In genomic region chr7:12211054-12212050, GRCh38 we compare ENCODE assay signal across 8 cellular contexts. TPM values are rescaled to one million over a fixed set of nuclear protein-coding genes. Genes with fewer than 3 reads are reported as not detected.
A peak's percentile ranks its signal among the peaks of the same experiment; 100 is the strongest.
DNase-seq lines count a peak whose midpoint lies in the region; ATAC-seq and TF ChIP-seq lines count a peak whose summit lies in the region.

TSS of gene TMEM106B (plus strand) at chr7:12211294. CDS start at chr7:12214811, 3,517 bp downstream.

- H3K14ac ChIP-seq in IMR-90 (replicated peaks; ENCODE audit: low read depth, low read length), result peak within 1 kb of the TSS; percentile 53

- BruUV-seq in IMR-90 (replicated peaks; lab: Mats Ljungman, UMichigan) (no TSS peak), OCI-LY7 (replicated peaks; lab: Mats Ljungman, UMichigan) (no TSS peak)

- CTCF ChIA-PET in IMR-90 (lab: Yijun Ruan, JAX), result interaction anchor here (1.0 kb wide), 1 partner anchor 74 kb away, joined by 3 read pairs; no protein-coding TSS in a partner anchor
- CTCF ChIA-PET in OCI-LY7 (lab: Charles Lee; ENCODE audit: unreplicated experiment), result interaction anchor here (0.7 kb wide), 1 partner anchor 917 kb away, joined by 3 read pairs; no protein-coding TSS in a partner anchor

- DNase-seq in DMS114 treated with DMSO at 0.1 percent for 48 hours (lab: John Stamatoyannopoulos, UW; ENCODE audit: unreplicated experiment), result peak; percentile 81
- DNase-seq in IMR-90, result peak; percentile 92
- DNase-seq in OCI-LY7 (ENCODE audit: low spot score), result peak; percentile 89
- DNase-seq in activated T-cell treated with anti-CD3 and anti-CD28 coated beads, Interleukin-2, amount 50 U/mL, for 1 hour, result peak; percentile 96
- DNase-seq in epithelial cell of proximal tubule (ENCODE audit: low read depth), result peak; percentile 62
- DNase-seq in mucosa of gallbladder (ENCODE audit: low spot score), result peak; percentile 98
- DNase-seq in stimulated activated CD8-positive, alpha-beta memory T cell treated with anti-CD3 and anti-CD28 coated beads, Interleukin-4, amount 100 ng/mL, for 4 hours (ENCODE audit: low read depth in 2 of 2, low spot score in 1 of 2), result peak; percentile 93

- no peak for TF ChIP-seq CTCF in IMR-90 (conservative IDR thresholded peaks at IDR 0.05; ENCODE audit: low read depth, low read length)
- no peak for TF ChIP-seq CTCF in OCI-LY7 (conservative IDR thresholded peaks at IDR 0.05; ENCODE audit: low read length)
- peak; percentile 26 for TF ChIP-seq CTCF in epithelial cell of proximal tubule (conservative IDR thresholded peaks at IDR 0.05; ENCODE audit: low read depth, low read length)

- TF ChIP-seq RAD21 in IMR-90 (IDR thresholded peaks at IDR 0.05; ENCODE audit: low read length), result no peak

- ATAC-seq in GM21528 (IDR thresholded peaks at IDR 0.05; ENCODE audit: low FRiP score, unreplicated experiment), result peak; percentile 98
- ATAC-seq in IMR-90 (ENCODE audit: low read depth), result peak; percentile 97

- intact Hi-C loops in IMR-90 (cut with micrococcal nuclease), result loop anchor here (5.0 kb wide), 1 partner anchor 144 kb away; no protein-coding TSS in a partner anchor
- intact Hi-C loops in OCI-LY7 (cut with micrococcal nuclease; ENCODE audit: unreplicated experiment), result no loop called here

- 0% methylated on average over 31 of the region's 66 CpGs; no CpG with 5 or more reads in 1 of the 2 experiments for WGBS in IMR-90 (ENCODE audit: extremely low coverage in 2 of 2, insufficient read length in 1 of 2), 2 experiments

- H4K8ac ChIP-seq in IMR-90 (ENCODE audit: low read depth in 2 of 2, low read length in 2 of 2), result peak within 1 kb of the TSS; percentile 65 to 87

- peak within 1 kb of the TSS; percentile 66 for H4K91ac ChIP-seq in IMR-90 (ENCODE audit: insufficient read depth, low read depth, low read length)

- peak within 1 kb of the TSS; percentile 72 for H4K5ac ChIP-seq in IMR-90 (ENCODE audit: low read depth, low read length)

- in situ Hi-C loops in IMR-90 (cut with MboI; ENCODE audit: low sequenced_read_pairs), result no loop called here

- H3K27me3 ChIP-seq in IMR-90 (ENCODE audit: control insufficient read depth, insufficient read depth, low read length), result peaks cover 3% of the 10 kb centered on the region

- peak within 1 kb of the TSS; percentile 35 for H2BK120ac ChIP-seq in IMR-90 (ENCODE audit: low read depth, low read length)

- H3K4me1 ChIP-seq in IMR-90 (ENCODE audit: control insufficient read depth, insufficient read depth, low read length), result peaks cover 3% of the 10 kb centered on the region; the same call in 1 of the 2 replicates
- H3K4me1 ChIP-seq in OCI-LY7 (ENCODE audit: insufficient read depth, low read length, poor library complexity, severe bottlenecking), result no peaks in the 10 kb centered on the region

- dilution Hi-C loops in IMR-90 (cut with HindIII; ENCODE audit: low sequenced_read_pairs, unreplicated experiment), result no loop called here

- H3K79me2 ChIP-seq in OCI-LY7 (ENCODE audit: insufficient read depth, low read depth, low read length), result peaks cover 12% of the 10 kb centered on the region; the same call in 1 of the 2 replicates

- H3K9ac ChIP-seq in IMR-90 (ENCODE audit: low read depth, low read length), result peak within 1 kb of the TSS; percentile 84

- peak; percentile 67 for TF ChIP-seq POLR2A in IMR-90 (IDR thresholded peaks at IDR 0.05; ENCODE audit: low read depth, low read length)

- H3K4me3 ChIP-seq in IMR-90 (ENCODE audit: insufficient read depth, low read depth, low read length), result peak within 1 kb of the TSS; percentile 70
- H3K4me3 ChIP-seq in OCI-LY7 (ENCODE audit: low read depth, low read length, poor library complexity, severe bottlenecking), result peak within 1 kb of the TSS; percentile 65
- peak within 1 kb of the TSS; percentile 74 for H3K4me3 ChIP-seq in epithelial cell of proximal tubule (ENCODE audit: low read depth, low read length)

- 0 out of 3 replicates have a peak within 1 kb of the TSS, but pooled peaks have one; percentile 30 for H2BK15ac ChIP-seq in IMR-90 (ENCODE audit: low read depth, low read length)

- no peaks in the 10 kb centered on the region for H3K9me3 ChIP-seq in IMR-90 (ENCODE audit: control insufficient read depth, insufficient read depth, low read length)
- H3K9me3 ChIP-seq in OCI-LY7 (ENCODE audit: low read length), result no peaks in the 10 kb centered on the region

- H3K23ac ChIP-seq in IMR-90 (ENCODE audit: low read depth, low read length), result peak within 1 kb of the TSS; percentile 74

- peaks cover 2% of the 10 kb centered on the region; the same call in 1 of the 2 replicates for H3K9me1 ChIP-seq in IMR-90 (ENCODE audit: insufficient read depth, low read length)

- POLR2A ChIA-PET in IMR-90 (lab: Charles Lee; ENCODE audit: unreplicated experiment), result interaction anchor here (0.5 kb wide), 1 partner anchor 277 kb away, joined by 3 read pairs; no protein-coding TSS in a partner anchor
- POLR2A ChIA-PET in OCI-LY7 (lab: Charles Lee), result interaction anchor here (0.6 to 0.8 kb wide), 3 partner anchors 12 to 157 kb away, joined by 3 to 4 read pairs (median 4); no protein-coding TSS in a partner anchor

- H3K27ac ChIP-seq in IMR-90 (ENCODE audit: insufficient read depth, low read length) (peak within 1 kb of the TSS; percentile 81), OCI-LY7 (ENCODE audit: low read depth, low read length, poor library complexity, severe bottlenecking) (peak within 1 kb of the TSS; percentile 11)

- no peaks in the 10 kb centered on the region for H3K9me2 ChIP-seq in OCI-LY7 (ENCODE audit: insufficient read depth, low read length)

- H3K79me1 ChIP-seq in IMR-90 (ENCODE audit: low read depth in 1 of 2, low read length in 2 of 2), result peaks cover 12 to 17% of the 10 kb centered on the region in 2 experiments

- no peaks in the 10 kb centered on the region for H3K36me3 ChIP-seq in IMR-90 (ENCODE audit: control insufficient read depth, insufficient read depth, low read length)
- H3K36me3 ChIP-seq in OCI-LY7 (ENCODE audit: insufficient read depth, low read length), result no peaks in the 10 kb centered on the region

- H2BK5ac ChIP-seq in IMR-90 (ENCODE audit: low read depth, low read length, poor library complexity, severe bottlenecking), result peak within 1 kb of the TSS; percentile 90

- H3K4ac ChIP-seq in IMR-90 (ENCODE audit: low read depth, low read length), result peak within 1 kb of the TSS; percentile 62

- H2AK5ac ChIP-seq in IMR-90 (ENCODE audit: low read depth, low read length), result 0 out of 2 replicates have a peak within 1 kb of the TSS, but pooled peaks have one; percentile 15

- peak within 1 kb of the TSS; percentile 65 for H2AK9ac ChIP-seq in IMR-90 (replicated peaks; ENCODE audit: low read depth, low read length, poor library complexity)

- peak within 1 kb of the TSS; percentile 94 for H3K4me2 ChIP-seq in IMR-90 (ENCODE audit: low read depth, low read length)
- peak within 1 kb of the TSS; percentile 78 for H3K4me2 ChIP-seq in OCI-LY7 (ENCODE audit: low read length)

- peak within 1 kb of the TSS; percentile 19; the same call in 1 of the 2 replicates for H2BK20ac ChIP-seq in IMR-90 (ENCODE audit: low read depth, low read length)

- H2AFZ ChIP-seq in IMR-90 (replicated peaks; ENCODE audit: low read length, poor library complexity), result peak within 1 kb of the TSS; percentile 94
- H2AFZ ChIP-seq in OCI-LY7 (ENCODE audit: low read length), result peak within 1 kb of the TSS; percentile 93

- no peaks in the 10 kb centered on the region for H4K20me1 ChIP-seq in IMR-90 (ENCODE audit: insufficient read depth, low read length)
- H4K20me1 ChIP-seq in OCI-LY7 (ENCODE audit: insufficient read depth, low read length), result no peaks in the 10 kb centered on the region

- peak within 1 kb of the TSS; percentile 25 for H3K18ac ChIP-seq in IMR-90 (ENCODE audit: low read depth, low read length)

- H3K56ac ChIP-seq in IMR-90 (ENCODE audit: extremely low read depth, insufficient read depth, low read length), result peak within 1 kb of the TSS; percentile 55

TF ChIP-seq in IMR-90, 13 proteins besides CTCF, POLR2A, EP300 and RAD21:
- TF ChIP-seq MAZ (IDR thresholded peaks at IDR 0.05; ENCODE audit: borderline replicate concordance, low read depth, low read length), result peak; percentile 57; the same call in 1 of the 2 replicates
- TF ChIP-seq BHLHE40 (IDR thresholded peaks at IDR 0.05; ENCODE audit: low read depth, low read length), result peak; percentile 64; the same call in 1 of the 2 replicates
- no peak for TF ChIP-seq RFX5 (IDR thresholded peaks at IDR 0.05; ENCODE audit: low read depth, low read length)
- TF ChIP-seq FOS (IDR thresholded peaks at IDR 0.05; ENCODE audit: low read depth, low read length), result no peak
- peak; percentile 45; the same call in 1 of the 2 replicates for TF ChIP-seq USF2 (IDR thresholded peaks at IDR 0.05; ENCODE audit: low read depth, low read length)
- TF ChIP-seq RCOR1 (IDR thresholded peaks at IDR 0.05; ENCODE audit: insufficient replicate concordance, low read length), result no peak
- peak; percentile 3; the same call in 1 of the 2 replicates for TF ChIP-seq NFE2L2 (IDR thresholded peaks at IDR 0.05; ENCODE audit: low read depth, low read length)
- 0 out of 2 replicates have a peak, but pooled peaks have one; percentile 39 for TF ChIP-seq CHD1 (IDR thresholded peaks at IDR 0.05; ENCODE audit: low read depth, low read length)

RNA-seq across cellular contexts. Expression of gene TMEM106B, which starts in this region (rescaled TPM):
- total RNA-seq in IMR-90 (2012; rRNA removed), result 59.5 and 82.8 TPM in 2 replicates
- polyA plus RNA-seq in IMR-90 (2012; rRNA removed), result 19.4 and 24.7 TPM in 2 replicates
- 6.1 and 8.8 TPM in 2 replicates for polyA plus RNA-seq in IMR-90 (2012; cell fraction: cytosol; rRNA removed)
- polyA plus RNA-seq in IMR-90 (2012; cell fraction: nucleus; rRNA removed; ENCODE audit: low replicate concordance), result 2.2 and 7.9 TPM in 2 replicates
- total RNA-seq in OCI-LY7 (2014; rRNA removed; shearing (Covaris generic)), result 2.9 and 5.6 TPM in 2 replicates
- 9.6 and 12.2 TPM in 2 replicates for total RNA-seq in OCI-LY7 (2022)
- 54.7 and 57.4 TPM in 2 replicates for total RNA-seq in epithelial cell of proximal tubule
- 57.6 TPM for total RNA-seq in mucosa of gallbladder

Comparison
In these comparisons a context has a peak if more than half of its experiments do, and no peak if none do; other contexts are left out.
1. Peak in every context shown above with its lines: DNase-seq, ATAC-seq, H3K4me3 ChIP-seq and H3K27ac ChIP-seq.